Comparison of ENCODE assay signal across 20 cellular contexts in genomic region chr13:111061338-111062045, GRCh38. TPM values are rescaled to one million over a fixed set of nuclear protein-coding genes. Genes with fewer than 3 reads are reported as not detected.
DNase-seq lines count a peak whose midpoint lies in the region; ATAC-seq, FAIRE-seq and TF ChIP-seq lines count a peak whose summit lies in the region.
"Had no signal": no experiment of that assay in that cellular context is flagged by ENCODE, and none has a peak within 500 bp of the region (broad histone marks: within the 10 kb centered on the region; RNA-seq: fewer than 3 reads in every experiment).

No MANE protein-coding gene starts in this region.

- H3K18ac ChIP-seq in H1 (ENCODE audit: extremely low read depth, low read length) (no peak overlapping the region), mesendoderm (ENCODE audit: low read length) (no peak overlapping the region), neuronal stem cell (ENCODE audit: low read length) (no peak overlapping the region)

- H3K79me2 ChIP-seq in H1 (ENCODE audit: control insufficient read depth in 1 of 2, insufficient read depth in 2 of 2, low read length in 2 of 2) (no peaks in the 10 kb centered on the region), mesendoderm (ENCODE audit: control insufficient read depth, insufficient read depth, low read length) (no peaks in the 10 kb centered on the region)

- POLR2A ChIA-PET in H1 (lab: Charles Lee; ENCODE audit: partially characterized antibody): no interaction called here

- no peaks in the 10 kb centered on the region; the same call in 1 of the 2 replicates for H3K79me1 ChIP-seq in H1 (ENCODE audit: low read depth, low read length)
- H3K79me1 ChIP-seq in mesendoderm (ENCODE audit: low read length): no peaks in the 10 kb centered on the region
- no peaks in the 10 kb centered on the region for H3K79me1 ChIP-seq in neuronal stem cell (ENCODE audit: low read depth, low read length)

- H3K23ac ChIP-seq in H1 (ENCODE audit: insufficient read length) (no peak overlapping the region), mesendoderm (ENCODE audit: low read length) (peak overlapping the region; percentile 9), neuronal stem cell (ENCODE audit: low read depth, low read length, poor library complexity) (no peak overlapping the region)

- H2AFZ ChIP-seq in H1 (ENCODE audit: low read length): no peak overlapping the region
- H2AFZ ChIP-seq in neuronal stem cell (ENCODE audit: low read length): no peak overlapping the region
- H2AFZ ChIP-seq: GM23248 had no signal

- no peak for FAIRE-seq in H1 (lab: Jason Lieb, UNC)
- FAIRE-seq: GM19239, HepG2 had no signal

- no peak for TF ChIP-seq POLR2A in H1 (IDR thresholded peaks at IDR 0.05; ENCODE audit: control extremely low read depth in 1 of 2, low read depth in 2 of 2, low read length in 2 of 2)

- H3K36me3 ChIP-seq in H1 (ENCODE audit: control insufficient read depth in 2 of 4, insufficient read depth in 4 of 4, low read length in 3 of 4) (no peaks in the 10 kb centered on the region), mesendoderm (ENCODE audit: control insufficient read depth, insufficient read depth, low read length) (no peaks in the 10 kb centered on the region), neuronal stem cell (replicated peaks in 1 of 2; ENCODE audit: control insufficient read depth in 2 of 2, insufficient read depth in 2 of 2, low read length in 2 of 2) (no peaks in the 10 kb centered on the region), left ventricle myocardium inferior (no peaks in the 10 kb centered on the region)
- H3K36me3 ChIP-seq: BLaER1 had no signal

- H2BK5ac ChIP-seq in H1 (ENCODE audit: low read depth, low read length): peak overlapping the region; percentile 66; the same call in 1 of the 2 replicates
- H2BK5ac ChIP-seq in mesendoderm (ENCODE audit: low read length): no peak overlapping the region
- no peak overlapping the region for H2BK5ac ChIP-seq in neuronal stem cell (ENCODE audit: low read length)

- intact Hi-C loops in left ventricle myocardium inferior (cut with micrococcal nuclease): loop anchor here (10.0 kb wide), 1 partner anchor 153 kb away; no protein-coding TSS in a partner anchor

- no peaks in the 10 kb centered on the region for H4K20me1 ChIP-seq in H1 (replicated peaks in 1 of 2; ENCODE audit: control insufficient read depth in 1 of 2, insufficient read depth in 2 of 2, low read length in 2 of 2)

- H3K4me1 ChIP-seq in H1 (replicated peaks in 1 of 4; ENCODE audit: control insufficient read depth in 3 of 4, insufficient read depth in 4 of 4, low read length in 3 of 4): peaks cover 12 to 32% (median 22%) of the 10 kb centered on the region in 4 experiments
- H3K4me1 ChIP-seq in mesendoderm (ENCODE audit: control insufficient read depth, low read depth, low read length): peaks cover 9% of the 10 kb centered on the region
- H3K4me1 ChIP-seq in neuronal stem cell (ENCODE audit: control insufficient read depth in 2 of 2, insufficient read depth in 1 of 2, low read depth in 1 of 2, low read length in 2 of 2): peaks cover 0 to 2% of the 10 kb centered on the region in 2 donors
- H3K4me1 ChIP-seq in left ventricle myocardium inferior: peaks cover under 1% of the 10 kb centered on the region

- DNase-seq in H1 (ENCODE audit: low read depth in 1 of 2, low spot score in 2 of 2): no peak
- DNase-seq in mesendoderm: no peak
- no peak for DNase-seq in neuronal stem cell (ENCODE audit: low spot score)
- DNase-seq in skeletal muscle cell (ENCODE audit: low read depth): peak; percentile 20
- no peak for DNase-seq in LoVo (ENCODE audit: low spot score)
- DNase-seq in SK-N-DZ (ENCODE audit: low spot score): no peak
- no peak for DNase-seq in left ventricle myocardium inferior
- DNase-seq: 8988T; Calu3; CD8-positive, alpha-beta T cell; DMS79 treated with DMSO at 0.1 percent for 48 hours; GF-D8; GM23248; H7; HFFc6 had no signal

- H3K9ac ChIP-seq in H1 (replicated peaks in 1 of 4; ENCODE audit: extremely low read depth in 1 of 4, low read depth in 3 of 4, low read length in 3 of 4) (no peak overlapping the region), mesendoderm (ENCODE audit: low read length) (no peak overlapping the region), neuronal stem cell (ENCODE audit: low read depth, low read length, poor library complexity) (no peak overlapping the region)
- H3K9ac ChIP-seq: BLaER1, GM23248 had no signal

- H4K91ac ChIP-seq in H1 (replicated peaks; ENCODE audit: insufficient read length, low read length) (peak overlapping the region; percentile 80), neuronal stem cell (ENCODE audit: low read depth, low read length, poor library complexity) (no peak overlapping the region)

- H2BK15ac ChIP-seq in H1 (ENCODE audit: low read length) (peak overlapping the region; percentile 65; the same call in 1 of the 2 replicates), mesendoderm (replicated peaks; ENCODE audit: low read depth) (no peak overlapping the region), neuronal stem cell (ENCODE audit: low read length) (no peak overlapping the region)

- TF ChIP-seq CTCF in H1 (IDR thresholded peaks at IDR 0.05; ENCODE audit: control extremely low read depth in 1 of 3, insufficient read depth in 1 of 3, low read depth in 1 of 3, low read length in 3 of 3) (no peak), left ventricle myocardium inferior (IDR thresholded peaks at IDR 0.05; ENCODE audit: borderline replicate concordance) (no peak)

- H3K27ac ChIP-seq in H1 (ENCODE audit: low read depth, low read length): no peak overlapping the region
- H3K27ac ChIP-seq in mesendoderm (ENCODE audit: low read depth, low read length): no peak overlapping the region
- no peak overlapping the region for H3K27ac ChIP-seq in neuronal stem cell (replicated peaks; ENCODE audit: low read length)
- no peak overlapping the region for H3K27ac ChIP-seq in left ventricle myocardium inferior (replicated peaks)
- H3K27ac ChIP-seq: BLaER1, GM23248 had no signal

- 0 out of 2 replicates have a peak overlapping the region, but pooled peaks have one; percentile 78 for H2BK12ac ChIP-seq in H1 (ENCODE audit: low read depth, low read length)
- no peak overlapping the region for H2BK12ac ChIP-seq in neuronal stem cell (ENCODE audit: low read length)

- no peak for TF ChIP-seq RAD21 in H1 (IDR thresholded peaks at IDR 0.05 in 1 of 2, conservative IDR thresholded peaks at IDR 0.05 in 1 of 2; ENCODE audit: low read depth in 2 of 2, low read length in 2 of 2)

- no peaks in the 10 kb centered on the region; the same call in 1 of the 2 replicates for H3K23me2 ChIP-seq in H1 (ENCODE audit: low read depth, low read length)

- H4K5ac ChIP-seq in H1 (ENCODE audit: insufficient read length, low read depth, low read length): no peak overlapping the region
- H4K5ac ChIP-seq in mesendoderm (ENCODE audit: low read length): no peak overlapping the region

- H4K8ac ChIP-seq in H1 (ENCODE audit: extremely low read depth, insufficient read depth, low read length): no peak overlapping the region
- H4K8ac ChIP-seq in mesendoderm (ENCODE audit: low read depth, low read length): no peak overlapping the region
- no peak overlapping the region for H4K8ac ChIP-seq in neuronal stem cell (ENCODE audit: low read depth, low read length)

- no peak overlapping the region for H3K4me2 ChIP-seq in H1 (ENCODE audit: insufficient read depth in 1 of 2, low read depth in 2 of 2, low read length in 2 of 2)
- no peak overlapping the region for H3K4me2 ChIP-seq in mesendoderm (ENCODE audit: low read length)
- no peak overlapping the region for H3K4me2 ChIP-seq in neuronal stem cell (ENCODE audit: insufficient read depth, low read length, poor library complexity, severe bottlenecking)
- H3K4me2 ChIP-seq: BLaER1 had no signal

- H2AK5ac ChIP-seq in H1 (ENCODE audit: low read depth, low read length) (0 out of 2 replicates have a peak overlapping the region, but pooled peaks have one; percentile 90), mesendoderm (ENCODE audit: low read length) (no peak overlapping the region), neuronal stem cell (ENCODE audit: low read depth, low read length) (no peak overlapping the region)

- no peak for ATAC-seq in GM21723 (IDR thresholded peaks at IDR 0.05; ENCODE audit: unreplicated experiment)
- ATAC-seq: CD8-positive, alpha-beta T cell; HCT116; HepG2 had no signal

- H3K4me3 ChIP-seq in H1 (ENCODE audit: extremely low read depth in 1 of 4, insufficient read depth in 2 of 4, low read depth in 3 of 4, low read length in 4 of 4) (no peak overlapping the region), mesendoderm (ENCODE audit: low read length) (no peak overlapping the region), neuronal stem cell (ENCODE audit: low read length in 2 of 2) (no peak overlapping the region), skeletal muscle cell (ENCODE audit: low read depth, low read length) (no peak overlapping the region), left ventricle myocardium inferior (no peak overlapping the region)
- H3K4me3 ChIP-seq: BLaER1, GM23248 had no signal

- no peak overlapping the region for H3K4ac ChIP-seq in H1 (replicated peaks; ENCODE audit: insufficient read length, low read depth, low read length)
- H3K4ac ChIP-seq in mesendoderm (ENCODE audit: low read depth, low read length): no peak overlapping the region
- H3K4ac ChIP-seq in neuronal stem cell (ENCODE audit: low read length): no peak overlapping the region

- H2BK20ac ChIP-seq in H1 (ENCODE audit: low read length): peak overlapping the region; percentile 56; the same call in 1 of the 2 replicates

- no peak for TF ChIP-seq EP300 in H1 (IDR thresholded peaks at IDR 0.05; ENCODE audit: borderline replicate concordance in 1 of 2, low read depth in 2 of 2, low read length in 2 of 2)

- no peak overlapping the region for H3K56ac ChIP-seq in H1 (replicated peaks; ENCODE audit: insufficient read length, low read depth, low read length)
- no peak overlapping the region for H3K56ac ChIP-seq in mesendoderm (ENCODE audit: low read length)

- H3K27me3 ChIP-seq in H1 (replicated peaks in 1 of 4; ENCODE audit: control insufficient read depth in 3 of 4, extremely low read depth in 1 of 4, insufficient read depth in 3 of 4, low read length in 3 of 4): peaks cover 0 to 8% (median 5%) of the 10 kb centered on the region in 4 experiments; a peak in 6 of 7 replicates
- no peaks in the 10 kb centered on the region for H3K27me3 ChIP-seq in mesendoderm (ENCODE audit: insufficient read depth, low read length, poor library complexity)
- peaks cover 0 to 38% (median 2%) of the 10 kb centered on the region in 3 experiments for H3K27me3 ChIP-seq in neuronal stem cell (ENCODE audit: control insufficient read depth in 3 of 3, insufficient read depth in 3 of 3, low read depth in 1 of 3, low read length in 3 of 3)
- peaks cover 12% of the 10 kb centered on the region for H3K27me3 ChIP-seq in left ventricle myocardium inferior (ENCODE audit: low read depth)

- H3K9me3 ChIP-seq in H1 (ENCODE audit: insufficient read depth in 2 of 2, low read depth in 1 of 2, low read length in 1 of 2): no peaks in the 10 kb centered on the region
- peaks cover 0 to 6% of the 10 kb centered on the region in 2 donors for H3K9me3 ChIP-seq in neuronal stem cell (replicated peaks in 1 of 2; ENCODE audit: control insufficient read depth in 2 of 2, insufficient read depth in 1 of 2, low read depth in 1 of 2, low read length in 2 of 2)
- no peaks in the 10 kb centered on the region for H3K9me3 ChIP-seq in left ventricle myocardium inferior (replicated peaks)

- CTCF ChIA-PET in H1 (lab: Charles Lee; ENCODE audit: partially characterized antibody): interaction anchor here (1.5 to 1.6 kb wide), 2 partner anchors 9 to 23 kb away, joined by 3 to 5 read pairs; no protein-coding TSS in a partner anchor

- WGBS in H1 (ENCODE audit: extremely low coverage in 1 of 2, insufficient coverage in 1 of 2, insufficient read length in 1 of 2, insufficient replicate concordance in 2 of 2, low coverage in 1 of 2, low lambda C conversion rate in 2 of 2, missing lambda C conversion rate in 1 of 2), 2 experiments: 94% methylated on average over 7 of the region's 7 CpGs; no CpG with 5 or more reads in 1 of the 2 experiments
- WGBS in mesendoderm (ENCODE audit: extremely low coverage, insufficient coverage, low lambda C conversion rate): no CpG with 5 or more reads among the region's 7 CpGs
- no CpG with 5 or more reads among the region's 7 CpGs for WGBS in neuronal stem cell (ENCODE audit: extremely low coverage in 2 of 2, insufficient read length in 2 of 2, insufficient replicate concordance in 1 of 2), 2 donors

- no peak overlapping the region for H2BK120ac ChIP-seq in H1 (replicated peaks; ENCODE audit: low read depth, low read length)
- no peak overlapping the region for H2BK120ac ChIP-seq in mesendoderm (ENCODE audit: low read depth, low read length)
- H2BK120ac ChIP-seq in neuronal stem cell (ENCODE audit: low read depth, low read length): no peak overlapping the region

- H3K14ac ChIP-seq in H1 (ENCODE audit: insufficient read length) (no peak overlapping the region), neuronal stem cell (ENCODE audit: low read length) (peak overlapping the region; percentile 44)

RNA-seq across cellular contexts. Expression of gene ARHGEF7, which starts 53.6 kb away (rescaled TPM):
- total RNA-seq in H1 (2021; fragmentation: NEBNext Ultra II Directional; extraction: Animal tissue kit (Norgen Biotek cat#: 25700)): 51.7 and 56.5 TPM in 2 replicates
- polyA plus RNA-seq in H1 (2011; rRNA removed): 26.2 and 27.4 TPM in 2 replicates
- polyA plus RNA-seq in H1 (2011; cell fraction: cytosol; rRNA removed): 22.9 TPM
- polyA plus RNA-seq in H1 (2011; cell fraction: nucleus; rRNA removed): 72.3 TPM
- 31.1 to 36.7 TPM (median 35.3 TPM) in 4 replicates for polyA plus RNA-seq in H1 (2012, experiment 1 of 2)
- 8.2 TPM for polyA plus RNA-seq in H1 (2012, experiment 2 of 2)
- 27.7 TPM for polyA plus RNA-seq in H1 (2013, experiment 1 of 2)
- polyA plus RNA-seq in H1 (2013, experiment 2 of 2): 26.2 TPM
- polyA minus RNA-seq in H1 (2011; rRNA and poly(A)+ RNA removed): 38.5 and 39.6 TPM in 2 replicates
- 28.9 TPM for polyA minus RNA-seq in H1 (2011; cell fraction: cytosol; rRNA and poly(A)+ RNA removed)
- 89.1 TPM for polyA minus RNA-seq in H1 (2011; cell fraction: nucleus; rRNA and poly(A)+ RNA removed)
- 26.5 TPM for polyA plus RNA-seq in mesendoderm (2013, experiment 1 of 2)
- polyA plus RNA-seq in mesendoderm (2013, experiment 2 of 2): 26.5 TPM
- 43.9 TPM for polyA plus RNA-seq in neuronal stem cell (2013, experiment 1 of 2)
- polyA plus RNA-seq in neuronal stem cell (2013, experiment 2 of 2): 44.8 TPM
- polyA plus RNA-seq in SK-N-DZ (2014; cell fraction: cytosol; rRNA removed): 25.8 and 36.0 TPM in 2 replicates
- 49.1 and 94.3 TPM in 2 replicates for polyA plus RNA-seq in SK-N-DZ (2014; cell fraction: nucleus; rRNA removed)
- 35.9 TPM for total RNA-seq in left ventricle myocardium inferior
